32 cellular contexts compared by ENCODE assay signal in genomic region chr10:420154-421121, GRCh38.
DNase-seq lines count a peak whose midpoint lies in the region; ATAC-seq, FAIRE-seq and TF ChIP-seq lines count a peak whose summit lies in the region.
"Had no signal": no experiment of that assay in that cellular context is flagged by ENCODE, and none has a peak within 500 bp of the region (broad histone marks: within the 10 kb centered on the region; RNA-seq: fewer than 3 reads in every experiment).

No MANE protein-coding gene starts in this region.

- no peak for TF ChIP-seq RAD21 in H1 (IDR thresholded peaks at IDR 0.05 in 1 of 2, conservative IDR thresholded peaks at IDR 0.05 in 1 of 2; ENCODE audit: low read depth in 2 of 2, low read length in 2 of 2)

- CTCF ChIA-PET in H1 (lab: Charles Lee; ENCODE audit: partially characterized antibody), result interaction anchor here (1.0 to 1.1 kb wide), 2 partner anchors 16 to 24 kb away, joined by 3 to 4 read pairs; no protein-coding TSS in a partner anchor

- no peak for FAIRE-seq in H1 (lab: Jason Lieb, UNC)
- FAIRE-seq: HTR-8/SVneo had no signal

- no peak overlapping the region for H3K27ac ChIP-seq in H1 (ENCODE audit: low read depth, low read length)
- peak overlapping the region in 1 of 2 donors; percentile 60 for H3K27ac ChIP-seq in aorta (ENCODE audit: low read depth in 1 of 2, low read length in 2 of 2)
- peak overlapping the region in 1 of 4 donors; percentile 8 for H3K27ac ChIP-seq in sigmoid colon
- H3K27ac ChIP-seq: 22Rv1, C4-2B, epithelial cell of prostate, SK-N-MC, upper lobe of left lung had no signal

- H3K23ac ChIP-seq in H1 (ENCODE audit: insufficient read length), result no peak overlapping the region

- H2BK120ac ChIP-seq in H1 (replicated peaks; ENCODE audit: low read depth, low read length), result no peak overlapping the region

- H3K9me3 ChIP-seq in H1 (ENCODE audit: insufficient read depth in 2 of 2, low read depth in 1 of 2, low read length in 1 of 2), result no peaks in the 10 kb centered on the region
- H3K9me3 ChIP-seq in aorta (ENCODE audit: control insufficient read depth, low read length), result no peaks in the 10 kb centered on the region
- no peaks in the 10 kb centered on the region for H3K9me3 ChIP-seq in sigmoid colon
- H3K9me3 ChIP-seq: Caco-2, upper lobe of left lung had no signal

- H3K4me3 ChIP-seq in H1 (ENCODE audit: extremely low read depth in 1 of 4, insufficient read depth in 2 of 4, low read depth in 3 of 4, low read length in 4 of 4) (no peak overlapping the region), aorta (ENCODE audit: low read length in 2 of 2) (no peak overlapping the region), sigmoid colon (no peak overlapping the region)
- H3K4me3 ChIP-seq: SK-N-MC, upper lobe of left lung had no signal

- no peak overlapping the region for H3K56ac ChIP-seq in H1 (replicated peaks; ENCODE audit: insufficient read length, low read depth, low read length)

- H4K20me1 ChIP-seq in H1 (replicated peaks in 1 of 2; ENCODE audit: control insufficient read depth in 1 of 2, insufficient read depth in 2 of 2, low read length in 2 of 2), result peaks cover 0 to 1% of the 10 kb centered on the region in 2 experiments

- H2BK5ac ChIP-seq in H1 (ENCODE audit: low read depth, low read length), result no peak overlapping the region

- no peak overlapping the region for H3K4me2 ChIP-seq in H1 (ENCODE audit: insufficient read depth in 1 of 2, low read depth in 2 of 2, low read length in 2 of 2)

- no peak overlapping the region for H2AK5ac ChIP-seq in H1 (ENCODE audit: low read depth, low read length)

- H3K4ac ChIP-seq in H1 (replicated peaks; ENCODE audit: insufficient read length, low read depth, low read length), result no peak overlapping the region

- H3K18ac ChIP-seq in H1 (ENCODE audit: extremely low read depth, low read length), result no peak overlapping the region

- H3K9ac ChIP-seq in H1 (replicated peaks in 1 of 4; ENCODE audit: extremely low read depth in 1 of 4, low read depth in 3 of 4, low read length in 3 of 4), result no peak overlapping the region

- POLR2A ChIA-PET in H1 (lab: Charles Lee; ENCODE audit: partially characterized antibody), result no interaction called here

- no peak overlapping the region for H2BK12ac ChIP-seq in H1 (ENCODE audit: low read depth, low read length)

- H3K27me3 ChIP-seq in H1 (replicated peaks in 1 of 4; ENCODE audit: control insufficient read depth in 3 of 4, extremely low read depth in 1 of 4, insufficient read depth in 3 of 4, low read length in 3 of 4) (no peaks in the 10 kb centered on the region), aorta (ENCODE audit: control insufficient read depth in 1 of 2, insufficient read depth in 2 of 2, low read length in 1 of 2) (no peaks in the 10 kb centered on the region), sigmoid colon (no peaks in the 10 kb centered on the region)
- H3K27me3 ChIP-seq: upper lobe of left lung had no signal

- WGBS in H1 (ENCODE audit: extremely low coverage in 1 of 2, insufficient coverage in 1 of 2, insufficient read length in 1 of 2, insufficient replicate concordance in 2 of 2, low coverage in 1 of 2, low lambda C conversion rate in 2 of 2, missing lambda C conversion rate in 1 of 2), 2 experiments, result 90% methylated on average over 46 of the region's 46 CpGs; no CpG with 5 or more reads in 1 of the 2 experiments
- 58 to 60% methylated on average over 46 of the region's 46 CpGs for WGBS in aorta, 2 donors
- WGBS in sigmoid colon, 2 donors, result 96 to 97% methylated on average over 46 of the region's 46 CpGs

- H4K8ac ChIP-seq in H1 (ENCODE audit: extremely low read depth, insufficient read depth, low read length), result peak overlapping the region; percentile 28; the same call in 1 of the 2 replicates

- peaks cover 18% of the 10 kb centered on the region for H3K36me3 Mint-ChIP-seq in osteocyte (ENCODE audit: unreplicated experiment)
- H3K36me3 Mint-ChIP-seq: activated naive CD8-positive, alpha-beta T cell treated with anti-CD3 and anti-CD28 coated beads for 36 hours; naive B cell had no signal

- DNase-seq in left cardiac atrium (peak; percentile 75), Right ventricle myocardium superior (no peak), H1 (ENCODE audit: low read depth in 1 of 2, low spot score in 2 of 2) (no peak), osteocyte (ENCODE audit: extremely low spot score, unreplicated experiment) (no peak), aorta (peak; percentile 88 to 90), NCI-H524 treated with DMSO at 0.1 percent for 48 hours (lab: John Stamatoyannopoulos, UW) (no peak), sigmoid colon (no peak)
- DNase-seq: activated CD4-positive, CD25-positive, alpha-beta regulatory T cell treated with anti-CD3 and anti-CD28 coated beads, Interleukin-2, amount 50 U/mL, for 72 hours; activated CD8-positive, alpha-beta T cell treated with anti-CD3 and anti-CD28 coated beads for 36 hours; activated naive CD8-positive, alpha-beta T cell treated with anti-CD3 and anti-CD28 coated beads for 36 hours; DMS79; effector CD4-positive, alpha-beta T cell; foreskin melanocyte; KG1; mesendoderm; naive B cell; NCI-H1417 treated with DMSO at 0.1 percent for 48 hours; NCI-H2081 treated with DMSO at 0.1 percent for 48 hours; NCI-H226; NCI-H774; RPMI8226; stimulated activated CD4-positive, alpha-beta T cell treated with anti-CD3 and anti-CD28 coated beads, Interleukin-2, amount 100 ng/mL, for 48 hours had no signal

- intact Hi-C loops in left cardiac atrium (cut with DNase I), result no loop called here
- intact Hi-C loops in Right ventricle myocardium superior (cut with DNase I), result no loop called here
- intact Hi-C loops in aorta (cut with DNase I), result no loop called here
- intact Hi-C loops in sigmoid colon (cut with DNase I), result no loop called here

- no peak overlapping the region for H2BK20ac ChIP-seq in H1 (ENCODE audit: low read length)

- no peak overlapping the region for H4K5ac ChIP-seq in H1 (ENCODE audit: insufficient read length, low read depth, low read length)

- H3K27me3 Mint-ChIP-seq in osteocyte (ENCODE audit: unreplicated experiment), result no peaks in the 10 kb centered on the region
- H3K27me3 Mint-ChIP-seq: activated CD8-positive, alpha-beta T cell treated with anti-CD3 and anti-CD28 coated beads for 36 hours; activated naive CD8-positive, alpha-beta T cell treated with anti-CD3 and anti-CD28 coated beads for 36 hours; central memory CD8-positive, alpha-beta T cell had no signal

- H3K4me3 Mint-ChIP-seq in osteocyte (ENCODE audit: unreplicated experiment), result no peak overlapping the region
- H3K4me3 Mint-ChIP-seq: activated CD8-positive, alpha-beta T cell treated with anti-CD3 and anti-CD28 coated beads for 36 hours; activated naive CD8-positive, alpha-beta T cell treated with anti-CD3 and anti-CD28 coated beads for 36 hours; central memory CD8-positive, alpha-beta T cell; naive B cell; T-helper 1 cell treated with Interleukin-12 subunit alpha and Interleukin-12 subunit beta and Interleukin-4 antibody, amounts not matched to agents 30 μg/mL and 1 μg/mL, for 36 hours had no signal

- H2BK15ac ChIP-seq in H1 (ENCODE audit: low read length), result no peak overlapping the region

- H3K36me3 ChIP-seq in H1 (ENCODE audit: control insufficient read depth in 2 of 4, insufficient read depth in 4 of 4, low read length in 3 of 4), result no peaks in the 10 kb centered on the region
- no peaks in the 10 kb centered on the region for H3K36me3 ChIP-seq in aorta (ENCODE audit: control insufficient read depth in 1 of 2, insufficient read depth in 2 of 2, low read length in 1 of 2)
- peaks cover 0 to 44% (median 19%) of the 10 kb centered on the region in 4 donors for H3K36me3 ChIP-seq in sigmoid colon

- TF ChIP-seq EP300 in H1 (IDR thresholded peaks at IDR 0.05; ENCODE audit: borderline replicate concordance in 1 of 2, low read depth in 2 of 2, low read length in 2 of 2) (no peak), sigmoid colon (IDR thresholded peaks at IDR 0.05) (no peak)

- ATAC-seq in left cardiac atrium, result peak; percentile 42 to 59
- ATAC-seq in Right ventricle myocardium superior (ENCODE audit: poor library complexity), result no peak
- ATAC-seq in aorta (ENCODE audit: low FRiP score), result peak; percentile 90
- ATAC-seq in esophagus mucosa, result no peak
- ATAC-seq: activated CD8-positive, alpha-beta T cell treated with anti-CD3 and anti-CD28 coated beads for 36 hours had no signal

- TF ChIP-seq POLR2A in H1 (IDR thresholded peaks at IDR 0.05; ENCODE audit: control extremely low read depth in 1 of 2, low read depth in 2 of 2, low read length in 2 of 2), result no peak
- no peak for TF ChIP-seq POLR2A in sigmoid colon (IDR thresholded peaks at IDR 0.05)

- H3K9me3 Mint-ChIP-seq in osteocyte (ENCODE audit: unreplicated experiment), result no peaks in the 10 kb centered on the region
- H3K9me3 Mint-ChIP-seq: activated CD8-positive, alpha-beta T cell treated with anti-CD3 and anti-CD28 coated beads for 36 hours; activated naive CD8-positive, alpha-beta T cell treated with anti-CD3 and anti-CD28 coated beads for 36 hours; central memory CD8-positive, alpha-beta T cell; T-helper 1 cell treated with Interleukin-12 subunit alpha and Interleukin-12 subunit beta and Interleukin-4 antibody, amounts not matched to agents 30 μg/mL and 1 μg/mL, for 36 hours had no signal

- H3K4me1 Mint-ChIP-seq in osteocyte (ENCODE audit: unreplicated experiment), result peaks cover 5% of the 10 kb centered on the region
- H3K4me1 Mint-ChIP-seq: activated naive CD8-positive, alpha-beta T cell treated with anti-CD3 and anti-CD28 coated beads for 36 hours; central memory CD8-positive, alpha-beta T cell; naive B cell had no signal

- H3K14ac ChIP-seq in H1 (ENCODE audit: insufficient read length), result no peak overlapping the region

- no peaks in the 10 kb centered on the region for H3K4me1 ChIP-seq in H1 (replicated peaks in 1 of 4; ENCODE audit: control insufficient read depth in 3 of 4, insufficient read depth in 4 of 4, low read length in 3 of 4)
- no peaks in the 10 kb centered on the region for H3K4me1 ChIP-seq in aorta (ENCODE audit: control insufficient read depth in 1 of 2, insufficient read depth in 2 of 2, low read length in 2 of 2)
- peaks cover 0 to 4% (median 0%) of the 10 kb centered on the region in 4 donors for H3K4me1 ChIP-seq in sigmoid colon
- H3K4me1 ChIP-seq: Caco-2, upper lobe of left lung had no signal

- no peaks in the 10 kb centered on the region for H3K23me2 ChIP-seq in H1 (ENCODE audit: low read depth, low read length)

- H4K91ac ChIP-seq in H1 (replicated peaks; ENCODE audit: insufficient read length, low read length), result no peak overlapping the region

- no peak for TF ChIP-seq CTCF in H1 (IDR thresholded peaks at IDR 0.05; ENCODE audit: control extremely low read depth in 1 of 3, insufficient read depth in 1 of 3, low read depth in 1 of 3, low read length in 3 of 3)
- no peak for TF ChIP-seq CTCF in osteocyte (IDR thresholded peaks at IDR 0.05)
- TF ChIP-seq CTCF in sigmoid colon (IDR thresholded peaks at IDR 0.05), result no peak

- no peak overlapping the region for H2AFZ ChIP-seq in H1 (ENCODE audit: low read length)

- H3K27ac Mint-ChIP-seq in osteocyte (ENCODE audit: unreplicated experiment), result peak overlapping the region; percentile 53
- H3K27ac Mint-ChIP-seq: activated CD8-positive, alpha-beta T cell treated with anti-CD3 and anti-CD28 coated beads for 36 hours; activated naive CD8-positive, alpha-beta T cell treated with anti-CD3 and anti-CD28 coated beads for 36 hours; naive B cell; T-helper 1 cell treated with Interleukin-12 subunit alpha and Interleukin-12 subunit beta and Interleukin-4 antibody, amounts not matched to agents 30 μg/mL and 1 μg/mL, for 36 hours had no signal

- peaks cover 3% of the 10 kb centered on the region; the same call in 1 of the 2 replicates for H3K79me1 ChIP-seq in H1 (ENCODE audit: low read depth, low read length)

- no peaks in the 10 kb centered on the region for H3K79me2 ChIP-seq in H1 (ENCODE audit: control insufficient read depth in 1 of 2, insufficient read depth in 2 of 2, low read length in 2 of 2)

Comparison
In these comparisons a context has a peak if more than half of its experiments do, and no peak if none do; other contexts are left out.
1. ATAC-seq: peak in left cardiac atrium (2 of 2) and aorta (single experiment); none in Right ventricle myocardium superior (single experiment) and esophagus mucosa (single experiment).
2. DNase-seq: peak in left cardiac atrium (single experiment) and aorta (2 of 2); none in Right ventricle myocardium superior (single experiment), H1 (0 of 2), osteocyte (single experiment), NCI-H524 treated with DMSO at 0.1 percent for 48 hours (single experiment) and sigmoid colon (single experiment).